8 cellular contexts compared by ENCODE assay signal in the genomic region with DNA sequence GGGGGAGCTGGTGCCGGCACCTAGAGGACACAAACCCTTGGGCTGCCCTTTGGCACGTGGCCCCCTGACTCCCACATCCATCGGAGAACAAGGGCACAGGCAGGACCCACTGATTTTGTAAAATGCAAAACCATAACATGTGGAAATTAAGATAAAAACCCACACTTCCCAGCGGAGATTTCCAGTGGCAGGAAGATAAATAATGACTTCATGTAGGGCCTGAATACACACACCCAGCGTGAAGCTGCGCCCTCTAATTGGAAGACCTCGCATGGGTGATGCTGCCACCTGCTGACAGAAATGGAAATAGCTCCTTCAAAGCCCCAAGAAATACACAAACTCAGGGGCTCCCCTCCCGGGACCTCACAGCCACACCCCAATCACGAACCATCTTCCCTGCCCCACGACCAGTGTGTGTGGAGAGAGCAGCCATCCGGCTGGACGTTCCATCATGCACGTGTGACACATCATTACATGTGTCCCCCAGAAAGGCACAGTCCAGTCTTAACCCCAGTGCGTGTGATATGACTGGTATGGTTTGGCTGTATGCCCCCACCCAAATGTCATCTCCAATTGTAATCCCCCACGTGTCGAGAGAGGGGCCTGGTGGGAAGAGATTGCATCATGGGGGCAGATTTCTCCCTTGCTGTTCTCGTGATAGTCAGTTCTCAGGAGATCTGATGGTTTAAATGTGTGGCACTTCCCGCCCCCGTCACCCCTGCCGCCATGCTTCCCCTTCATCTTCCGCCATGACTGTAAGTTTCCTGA.
DNase-seq lines count a peak whose midpoint lies in the region; ATAC-seq and FAIRE-seq lines count a peak whose summit lies in the region.

No MANE protein-coding gene starts in this region.

- DNase-seq in COR-L47 (lab: John Stamatoyannopoulos, UW) (peak; percentile 79), NOMO-1 treated with DMSO at 0.1 percent for 48 hours (lab: John Stamatoyannopoulos, UW; ENCODE audit: unreplicated experiment) (peak; percentile 43), middle frontal gyrus (ENCODE audit: extremely low spot score, low spot score) (peak; percentile 71), NCI-H2029 treated with DMSO at 0.1 percent for 48 hours (lab: John Stamatoyannopoulos, UW) (no peak)
- peak; percentile 22 to 53 (median 41) for DNase-seq in activated CD8-positive, alpha-beta memory T cell treated with anti-CD3 and anti-CD28 coated beads for 48 hours (ENCODE audit: low read depth in 2 of 3, low spot score in 2 of 3)
- DNase-seq in stimulated activated CD8-positive, alpha-beta memory T cell treated with anti-CD3 and anti-CD28 coated beads, Interleukin-4, amount 100 ng/mL, for 24 hours (ENCODE audit: low read depth) = peak; percentile 50

- peak; percentile 12 for FAIRE-seq in endometrium (lab: Jason Lieb, UNC)

- ATAC-seq in HG03354 (IDR thresholded peaks at IDR 0.05; ENCODE audit: poor library complexity, severe bottlenecking, unreplicated experiment) = peak; percentile 60
